9 cellular contexts compared by ENCODE assay signal in the genomic region with DNA sequence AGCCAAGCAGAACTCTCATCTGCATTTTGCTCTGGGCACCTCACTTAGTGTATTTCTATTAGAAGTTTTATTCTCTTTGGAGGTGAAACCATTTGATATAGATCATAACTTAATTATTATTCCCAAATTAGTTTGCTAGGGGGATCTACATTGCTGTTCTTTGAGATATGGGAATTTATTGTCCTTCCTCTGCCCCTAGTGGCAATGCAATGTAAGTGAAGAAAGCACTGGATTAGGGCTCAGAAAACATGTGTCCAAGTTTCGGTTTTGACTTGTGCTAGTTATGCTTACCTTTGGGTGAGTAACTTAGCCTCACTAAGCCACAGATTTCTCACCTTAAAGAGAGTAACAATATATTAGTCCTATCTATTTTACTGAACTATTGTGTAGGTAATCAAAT. TPM values are rescaled to one million over a fixed set of nuclear protein-coding genes. Genes with fewer than 3 reads are reported as not detected.
DNase-seq lines count a peak whose midpoint lies in the region; TF ChIP-seq lines count a peak whose summit lies in the region.
"Had no signal": no experiment of that assay in that cellular context is flagged by ENCODE, and none has a peak within 500 bp of the region (broad histone marks: within the 10 kb centered on the region; RNA-seq: fewer than 3 reads in every experiment).

No MANE protein-coding gene starts in this region.

- peak; percentile 9 for DNase-seq in NCI-H510A treated with DMSO at 0.1 percent for 48 hours (lab: John Stamatoyannopoulos, UW)
- no peak for DNase-seq in NCI-H510A (lab: John Stamatoyannopoulos, UW)
- DNase-seq in NCI-H146 treated with DMSO at 0.1 percent for 48 hours (lab: John Stamatoyannopoulos, UW; ENCODE audit: unreplicated experiment) = peak; percentile 2
- peak; percentile 72 for DNase-seq in epithelial cell of esophagus (ENCODE audit: low read depth)
- no peak for DNase-seq in smooth muscle cell (lab: John Stamatoyannopoulos, UW; ENCODE audit: unreplicated experiment)
- no peak for DNase-seq in middle frontal gyrus (ENCODE audit: extremely low spot score, low spot score)
- no peak for DNase-seq in activated T-cell treated with anti-CD3 and anti-CD28 coated beads, Interleukin-2, amount 50 U/mL, for 48 hours
- DNase-seq in NCI-H524 treated with DMSO at 0.1 percent for 48 hours (lab: John Stamatoyannopoulos, UW) = no peak
- DNase-seq: CD8-positive, alpha-beta memory T cell had no signal

- no peaks in the 10 kb centered on the region for H3K4me1 ChIP-seq in smooth muscle cell (ENCODE audit: low read depth)

- H3K4me3 ChIP-seq in epithelial cell of esophagus (ENCODE audit: low read length) (no peak overlapping the region), smooth muscle cell (no peak overlapping the region)

- H3K4me2 ChIP-seq in smooth muscle cell = no peak overlapping the region

- no peak overlapping the region for H2AFZ ChIP-seq in smooth muscle cell (ENCODE audit: low read depth)

- 97% methylated on average over 1 of the region's 1 CpG for WGBS in smooth muscle cell (ENCODE audit: low lambda C conversion rate)

- no peaks in the 10 kb centered on the region for H3K79me2 ChIP-seq in smooth muscle cell (ENCODE audit: low read depth)

- no peak overlapping the region for H3K9ac ChIP-seq in smooth muscle cell (ENCODE audit: low read depth)

- TF ChIP-seq CTCF in epithelial cell of esophagus (IDR thresholded peaks at IDR 0.05; ENCODE audit: insufficient read depth, low read depth, low read length, missing control alignments) = peak; percentile 70
- peak; percentile 47 for TF ChIP-seq CTCF in smooth muscle cell (IDR thresholded peaks at IDR 0.05; ENCODE audit: borderline replicate concordance, insufficient read depth, poor library complexity, severe bottlenecking)

- no peak overlapping the region for H3K27ac ChIP-seq in smooth muscle cell (ENCODE audit: low read depth)

- no peaks in the 10 kb centered on the region for H3K9me3 ChIP-seq in smooth muscle cell (replicated peaks; ENCODE audit: low read depth)

- no peaks in the 10 kb centered on the region for H4K20me1 ChIP-seq in smooth muscle cell (ENCODE audit: low read depth)

- no peaks in the 10 kb centered on the region for H3F3A ChIP-seq in smooth muscle cell (ENCODE audit: low read depth)

- H3K36me3 ChIP-seq in smooth muscle cell (ENCODE audit: low read depth) = no peaks in the 10 kb centered on the region

- no peaks in the 10 kb centered on the region for H3K27me3 ChIP-seq in smooth muscle cell (ENCODE audit: low read depth)

RNA-seq across cellular contexts. Expression of gene KRT39, which starts 2.9 kb away (rescaled TPM):
- not detected in 2 replicates for total RNA-seq in smooth muscle cell
- not detected in 2 replicates for polyA plus RNA-seq in smooth muscle cell
- total RNA-seq: CD8-positive, alpha-beta memory T cell had no signal
- polyA plus RNA-seq: CD8-positive, alpha-beta memory T cell had no signal

RNA-seq across cellular contexts. Expression of gene KRT40, which starts 20.3 kb away (rescaled TPM):
- not detected in 2 replicates for total RNA-seq in smooth muscle cell
- polyA plus RNA-seq in smooth muscle cell = not detected in 2 replicates
- total RNA-seq: CD8-positive, alpha-beta memory T cell had no signal
- polyA plus RNA-seq: CD8-positive, alpha-beta memory T cell had no signal

RNA-seq across cellular contexts. Expression of gene KRT23, which starts 26.4 kb away (rescaled TPM):
- total RNA-seq in smooth muscle cell = 39.7 and 46.3 TPM in 2 replicates
- polyA plus RNA-seq in smooth muscle cell = 4.5 and 14.4 TPM in 2 replicates
- total RNA-seq: CD8-positive, alpha-beta memory T cell had no signal
- polyA plus RNA-seq: CD8-positive, alpha-beta memory T cell had no signal

RNA-seq across cellular contexts. Expression of gene KRTAP3-3, which starts 30.1 kb away (rescaled TPM):
- not detected in 2 replicates for total RNA-seq in smooth muscle cell
- polyA plus RNA-seq in smooth muscle cell = not detected in 2 replicates
- total RNA-seq: CD8-positive, alpha-beta memory T cell had no signal
- polyA plus RNA-seq: CD8-positive, alpha-beta memory T cell had no signal

RNA-seq across cellular contexts. Expression of gene KRTAP3-2, which starts 35.9 kb away (rescaled TPM):
- not detected in 2 replicates for total RNA-seq in smooth muscle cell
- not detected in 2 replicates for polyA plus RNA-seq in smooth muscle cell
- total RNA-seq: CD8-positive, alpha-beta memory T cell had no signal
- polyA plus RNA-seq: CD8-positive, alpha-beta memory T cell had no signal

Comparison
In these comparisons a context has a peak if more than half of its experiments do, and no peak if none do; other contexts are left out.
1. DNase-seq: peak in NCI-H510A treated with DMSO at 0.1 percent for 48 hours (single experiment), NCI-H146 treated with DMSO at 0.1 percent for 48 hours (single experiment) and epithelial cell of esophagus (single experiment); none in NCI-H510A (single experiment), smooth muscle cell (single experiment), middle frontal gyrus (single experiment), activated T-cell treated with anti-CD3 and anti-CD28 coated beads, Interleukin-2, amount 50 U/mL, for 48 hours (0 of 2) and NCI-H524 treated with DMSO at 0.1 percent for 48 hours (single experiment).